Comparison of ENCODE assay signal across 25 cellular contexts in genomic region chr13:76397413-76397812, GRCh38.
DNase-seq lines count a peak whose midpoint lies in the region; ATAC-seq lines count a peak whose summit lies in the region.
"Had no signal": no experiment of that assay in that cellular context is flagged by ENCODE, and none has a peak within 500 bp of the region (broad histone marks: within the 10 kb centered on the region; RNA-seq: fewer than 3 reads in every experiment).

No MANE protein-coding gene starts in this region.

- ATAC-seq in HG03439 (IDR thresholded peaks at IDR 0.05; ENCODE audit: unreplicated experiment) (peak; percentile 56), GM21390 (IDR thresholded peaks at IDR 0.05; ENCODE audit: unreplicated experiment) (no peak)
- ATAC-seq in activated naive CD8-positive, alpha-beta T cell treated with anti-CD3 and anti-CD28 coated beads, Interleukin-2, amount 50 U/mL, for 24 hours: peak; percentile 88
- peak; percentile 68 for ATAC-seq in stimulated activated naive CD8-positive, alpha-beta T cell treated with anti-CD3 and anti-CD28 coated beads, Interleukin-15, Interleukin-2, amounts not matched to agents 100 U/mL and 50 U/mL, for 24 hours
- ATAC-seq: left lung; PC-3; Right ventricle myocardium inferior; stimulated activated memory B cell treated with anti-CD40 and anti-IgM and Interleukin-4, amounts not matched to agents 10 μg/mL and 1 μg/mL and 100 μg/mL, for 72 hours had no signal

- no peak overlapping the region for H3K4me3 Mint-ChIP-seq in activated naive CD8-positive, alpha-beta T cell treated with anti-CD3 and anti-CD28 coated beads, Interleukin-2, amount 50 U/mL, for 24 hours
- H3K4me3 Mint-ChIP-seq: activated B cell treated with CpG ODN at 0.5 μM for 24 hours; activated T-helper 1 cell treated with anti-CD3 and anti-CD28 coated beads, Interleukin-12 subunit alpha, Interleukin-12 subunit beta, Interleukin-2, Interleukin-4 antibody, amounts not matched to agents 30 ng/mL and 10 ng/mL and 1 ng/mL, durations not matched to agents 14 hours and 24 hours and 36 hours; brain; naive B cell; stimulated activated memory B cell treated with anti-CD40 and anti-IgM and Interleukin-4, amounts not matched to agents 10 μg/mL and 1 μg/mL and 100 μg/mL, for 72 hours had no signal

- no peaks in the 10 kb centered on the region for H3K9me3 Mint-ChIP-seq in activated naive CD8-positive, alpha-beta T cell treated with anti-CD3 and anti-CD28 coated beads, Interleukin-2, amount 50 U/mL, for 24 hours
- H3K9me3 Mint-ChIP-seq: activated B cell treated with CpG ODN at 0.5 μM for 24 hours; activated T-helper 1 cell treated with anti-CD3 and anti-CD28 coated beads, Interleukin-12 subunit alpha, Interleukin-12 subunit beta, Interleukin-2, Interleukin-4 antibody, amounts not matched to agents 30 ng/mL and 10 ng/mL and 1 ng/mL, durations not matched to agents 14 hours and 24 hours and 36 hours; brain; stimulated activated memory B cell treated with anti-CD40 and anti-IgM and Interleukin-4, amounts not matched to agents 10 μg/mL and 1 μg/mL and 100 μg/mL, for 72 hours had no signal

- DNase-seq in activated naive CD4-positive, alpha-beta T cell treated with Interleukin-2 at 50 U/mL for 16 hours: peak; percentile 2
- no peak for DNase-seq in activated naive CD4-positive, alpha-beta T cell (lab: John Stamatoyannopoulos, UW)
- DNase-seq in activated naive CD8-positive, alpha-beta T cell treated with anti-CD3 and anti-CD28 coated beads, Interleukin-2, amount 50 U/mL, for 24 hours: no peak
- DNase-seq in stimulated activated naive CD8-positive, alpha-beta T cell treated with anti-CD3 and anti-CD28 coated beads, Interleukin-15, Interleukin-2, amounts not matched to agents 100 U/mL and 50 U/mL, for 24 hours: peak; percentile 3
- no peak for DNase-seq in NK-92 treated with Interleukin-12 subunit alpha and Interleukin-12 subunit beta, amount 100 ng/mL, for 24 hours (lab: John Stamatoyannopoulos, UW)
- DNase-seq in NOMO-1 (lab: John Stamatoyannopoulos, UW; ENCODE audit: unreplicated experiment in 2 of 2): no peak
- DNase-seq: ACHN; activated B cell treated with CpG ODN at 0.5 μM for 24 hours; activated CD8-positive, alpha-beta memory T cell treated with anti-CD3 and anti-CD28 coated beads for 24 hours; hippocampal formation; left lung; naive B cell; NCI-H1417 treated with DMSO at 0.1 percent for 48 hours; NCI-H2081 treated with DMSO at 0.1 percent for 48 hours; NCI-H345; NCI-H774; PC-3; testis; uterus had no signal

- H3K4me1 Mint-ChIP-seq in activated naive CD8-positive, alpha-beta T cell treated with anti-CD3 and anti-CD28 coated beads, Interleukin-2, amount 50 U/mL, for 24 hours: peaks cover 4% of the 10 kb centered on the region
- H3K4me1 Mint-ChIP-seq: activated B cell treated with CpG ODN at 0.5 μM for 24 hours; brain; naive B cell; stimulated activated memory B cell treated with anti-CD40 and anti-IgM and Interleukin-4, amounts not matched to agents 10 μg/mL and 1 μg/mL and 100 μg/mL, for 72 hours had no signal

- no peak overlapping the region for H3K27ac Mint-ChIP-seq in activated naive CD8-positive, alpha-beta T cell treated with anti-CD3 and anti-CD28 coated beads, Interleukin-2, amount 50 U/mL, for 24 hours
- H3K27ac Mint-ChIP-seq: activated B cell treated with CpG ODN at 0.5 μM for 24 hours; activated T-helper 1 cell treated with anti-CD3 and anti-CD28 coated beads, Interleukin-12 subunit alpha, Interleukin-12 subunit beta, Interleukin-2, Interleukin-4 antibody, amounts not matched to agents 30 ng/mL and 10 ng/mL and 1 ng/mL, durations not matched to agents 14 hours and 24 hours and 36 hours; brain; naive B cell; stimulated activated memory B cell treated with anti-CD40 and anti-IgM and Interleukin-4, amounts not matched to agents 10 μg/mL and 1 μg/mL and 100 μg/mL, for 72 hours had no signal

- no peaks in the 10 kb centered on the region for H3K36me3 Mint-ChIP-seq in activated naive CD8-positive, alpha-beta T cell treated with anti-CD3 and anti-CD28 coated beads, Interleukin-2, amount 50 U/mL, for 24 hours (ENCODE audit: low read depth)
- H3K36me3 Mint-ChIP-seq: brain; naive B cell; stimulated activated memory B cell treated with anti-CD40 and anti-IgM and Interleukin-4, amounts not matched to agents 10 μg/mL and 1 μg/mL and 100 μg/mL, for 72 hours had no signal

- peaks cover 2% of the 10 kb centered on the region for H3K27me3 Mint-ChIP-seq in activated naive CD8-positive, alpha-beta T cell treated with anti-CD3 and anti-CD28 coated beads, Interleukin-2, amount 50 U/mL, for 24 hours
- H3K27me3 Mint-ChIP-seq: activated B cell treated with CpG ODN at 0.5 μM for 24 hours; brain; naive B cell; stimulated activated memory B cell treated with anti-CD40 and anti-IgM and Interleukin-4, amounts not matched to agents 10 μg/mL and 1 μg/mL and 100 μg/mL, for 72 hours had no signal

Comparison
In these comparisons a context has a peak if more than half of its experiments do, and no peak if none do; other contexts are left out.
1. DNase-seq: peak in activated naive CD4-positive, alpha-beta T cell treated with Interleukin-2 at 50 U/mL for 16 hours (single experiment) and stimulated activated naive CD8-positive, alpha-beta T cell treated with anti-CD3 and anti-CD28 coated beads, Interleukin-15, Interleukin-2, amounts not matched to agents 100 U/mL and 50 U/mL, for 24 hours (single experiment); none in activated naive CD4-positive, alpha-beta T cell (0 of 4), activated naive CD8-positive, alpha-beta T cell treated with anti-CD3 and anti-CD28 coated beads, Interleukin-2, amount 50 U/mL, for 24 hours (single experiment), NK-92 treated with Interleukin-12 subunit alpha and Interleukin-12 subunit beta, amount 100 ng/mL, for 24 hours (single experiment) and NOMO-1 (0 of 2).